Comparison of ENCODE assay signal across 6 cellular contexts in the genomic region with DNA sequence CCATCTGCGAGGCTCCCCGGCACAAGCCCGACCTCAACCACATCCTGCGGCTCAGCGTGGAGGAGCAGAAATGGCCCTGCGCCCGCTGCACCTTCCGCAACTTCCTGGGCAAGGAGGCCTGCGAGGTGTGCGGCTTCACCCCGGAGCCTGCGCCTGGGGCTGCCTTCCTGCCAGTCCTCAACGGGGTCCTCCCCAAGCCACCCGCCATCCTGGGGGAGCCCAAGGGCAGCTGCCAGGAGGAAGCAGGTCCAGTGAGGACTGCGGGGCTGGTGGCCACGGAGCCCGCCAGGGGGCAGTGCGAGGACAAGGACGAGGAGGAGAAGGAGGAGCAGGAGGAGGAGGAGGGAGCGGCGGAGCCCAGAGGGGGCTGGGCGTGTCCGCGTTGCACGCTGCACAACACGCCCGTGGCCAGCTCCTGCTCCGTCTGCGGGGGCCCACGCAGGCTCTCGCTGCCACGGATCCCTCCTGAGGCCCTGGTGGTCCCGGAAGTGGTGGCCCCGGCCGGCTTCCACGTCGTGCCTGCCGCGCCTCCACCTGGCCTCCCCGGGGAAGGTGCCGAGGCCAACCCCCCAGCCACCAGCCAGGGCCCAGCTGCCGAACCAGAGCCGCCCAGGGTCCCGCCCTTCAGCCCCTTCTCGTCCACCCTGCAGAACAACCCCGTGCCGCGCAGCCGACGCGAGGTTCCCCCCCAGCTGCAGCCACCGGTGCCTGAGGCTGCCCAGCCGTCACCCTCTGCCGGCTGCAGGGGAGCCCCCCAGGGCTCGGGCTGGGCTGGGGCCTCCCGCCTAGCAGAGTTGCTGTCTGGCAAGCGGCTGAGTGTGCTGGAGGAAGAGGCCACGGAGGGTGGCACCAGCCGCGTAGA. TPM values are rescaled to one million over a fixed set of nuclear protein-coding genes. Genes with fewer than 3 reads are reported as not detected.
DNase-seq lines count a peak whose midpoint lies in the region; ATAC-seq and TF ChIP-seq lines count a peak whose summit lies in the region.

No MANE protein-coding gene starts in this region.

- ATAC-seq in foreskin keratinocyte (peak; percentile 69), GM21423 (IDR thresholded peaks at IDR 0.05; ENCODE audit: unreplicated experiment) (no peak), GM21786 (IDR thresholded peaks at IDR 0.05; ENCODE audit: unreplicated experiment) (no peak)

- DNase-seq in DMS153 (lab: John Stamatoyannopoulos, UW) (peak; percentile 77), WERI-Rb-1 (peak; percentile 95), foreskin keratinocyte (peak in 1 of 2 donors; percentile 34)
- peak; percentile 17 to 61 (median 37) for DNase-seq in stimulated activated naive CD4-positive, alpha-beta T cell (lab: John Stamatoyannopoulos, UW)

- H3K36me3 ChIP-seq in WERI-Rb-1: peaks cover 23% of the 10 kb centered on the region

- no peaks in the 10 kb centered on the region for H3K27me3 ChIP-seq in WERI-Rb-1 (ENCODE audit: insufficient read depth, low read depth, severe bottlenecking)
- no peaks in the 10 kb centered on the region for H3K27me3 ChIP-seq in foreskin keratinocyte

- no peak overlapping the region for H3K4me3 ChIP-seq in WERI-Rb-1 (ENCODE audit: low read depth, low read length)

- H3K4me1 ChIP-seq in foreskin keratinocyte: no peaks in the 10 kb centered on the region

- H3K27ac ChIP-seq in WERI-Rb-1 (no peak overlapping the region), foreskin keratinocyte (no peak overlapping the region)

- H3K9me3 ChIP-seq in WERI-Rb-1 (ENCODE audit: severe bottlenecking): no peaks in the 10 kb centered on the region

- TF ChIP-seq CTCF in WERI-Rb-1 (IDR thresholded peaks at IDR 0.05; ENCODE audit: low read depth, low read length): peak; percentile 94
- TF ChIP-seq CTCF in foreskin keratinocyte (conservative IDR thresholded peaks at IDR 0.05): peak; percentile 80

RNA-seq across cellular contexts. Expression of gene PRR35, which starts 13.1 kb away (rescaled TPM):
- not detected in 2 replicates for total RNA-seq in foreskin keratinocyte
- polyA plus RNA-seq in foreskin keratinocyte: not detected in 2 replicates

RNA-seq across cellular contexts. Expression of gene CAPN15, which starts 19.6 kb away (rescaled TPM):
- total RNA-seq in foreskin keratinocyte: 46.9 and 47.1 TPM in 2 replicates
- polyA plus RNA-seq in foreskin keratinocyte: 38.5 and 39.4 TPM in 2 replicates

RNA-seq across cellular contexts. Expression of gene NHLRC4, which starts 19.7 kb away (rescaled TPM):
- 0.18 and 0.41 TPM in 2 replicates for total RNA-seq in foreskin keratinocyte
- polyA plus RNA-seq in foreskin keratinocyte: 0.10 and 0.20 TPM in 2 replicates

RNA-seq across cellular contexts. Expression of gene PIGQ, which starts 22.6 kb away (rescaled TPM):
- 29.3 and 40.7 TPM in 2 replicates for total RNA-seq in foreskin keratinocyte
- polyA plus RNA-seq in foreskin keratinocyte: 31.4 and 37.2 TPM in 2 replicates

RNA-seq across cellular contexts. Expression of gene RAB40C, which starts 42.7 kb away (rescaled TPM):
- total RNA-seq in foreskin keratinocyte: 10.9 and 11.2 TPM in 2 replicates
- polyA plus RNA-seq in foreskin keratinocyte: 11.0 and 11.6 TPM in 2 replicates
